Comparison of ENCODE assay signal across 8 cellular contexts in genomic region chr1:163320891-163321290, GRCh38. TPM values are rescaled to one million over a fixed set of nuclear protein-coding genes. Genes with fewer than 3 reads are reported as not detected.
A peak's percentile ranks its signal among the peaks of the same experiment; 100 is the strongest.
DNase-seq lines count a peak whose midpoint lies in the region; ATAC-seq, FAIRE-seq and TF ChIP-seq lines count a peak whose summit lies in the region.

No MANE protein-coding gene starts in this region.

- H3K9me3 ChIP-seq in Peyer's patch = no peaks in the 10 kb centered on the region
- H3K9me3 ChIP-seq in esophagus (ENCODE audit: control insufficient read depth in 2 of 2, insufficient read depth in 1 of 2, low read depth in 1 of 2, low read length in 1 of 2) = no peaks in the 10 kb centered on the region
- no peaks in the 10 kb centered on the region for H3K9me3 ChIP-seq in pancreas

- H3K27me3 ChIP-seq in Peyer's patch = no peaks in the 10 kb centered on the region
- H3K27me3 ChIP-seq in esophagus (ENCODE audit: control insufficient read depth in 1 of 2, insufficient read depth in 2 of 2, low read length in 2 of 2) = no peaks in the 10 kb centered on the region
- H3K27me3 ChIP-seq in pancreas = no peaks in the 10 kb centered on the region

- peak overlapping the region in 3 of 4 donors; percentile 56 to 69 (median 60) for H3K27ac ChIP-seq in Peyer's patch
- H3K27ac ChIP-seq in esophagus (ENCODE audit: low read depth in 2 of 2, low read length in 1 of 2) = no peak overlapping the region
- H3K27ac ChIP-seq in pancreas = peak overlapping the region in 1 of 4 donors; percentile 29

- H3K4me3 ChIP-seq in Peyer's patch (peak overlapping the region; percentile 52 to 75 (median 64)), esophagus (ENCODE audit: low read depth in 1 of 2, low read length in 2 of 2) (peak overlapping the region; percentile 72 to 94), pancreas (peak overlapping the region; percentile 38 to 63 (median 53))

- H3K4me1 ChIP-seq in Peyer's patch (peaks cover 0 to 6% (median 0%) of the 10 kb centered on the region in 4 donors), esophagus (ENCODE audit: control insufficient read depth in 2 of 2, insufficient read depth in 2 of 2, low read length in 1 of 2) (peaks cover 0 to 1% of the 10 kb centered on the region in 2 donors), pancreas (peaks cover 0 to 12% (median 5%) of the 10 kb centered on the region in 3 donors)

- intact Hi-C loops in pancreas (cut with DNase I) = no loop called here
- intact Hi-C loops in posterior vena cava (cut with DNase I) = no loop called here

- DNase-seq in EH (ENCODE audit: low read depth) = peak; percentile 24
- DNase-seq in Peyer's patch = no peak
- no peak for DNase-seq in pancreas
- no peak for DNase-seq in NCI-H1436 (lab: John Stamatoyannopoulos, UW)
- DNase-seq in GM12891 (ENCODE audit: insufficient read length, low spot score) = no peak
- DNase-seq in RCC 7860 (ENCODE audit: low spot score) = no peak
- no peak for DNase-seq in posterior vena cava (ENCODE audit: low spot score)

- FAIRE-seq in pancreas (lab: Jason Lieb, UNC) (no peak), GM12891 (lab: Jason Lieb, UNC) (no peak), RCC 7860 (lab: Jason Lieb, UNC) (no peak)

- ATAC-seq in pancreas = no peak

- 38 to 39% methylated on average over 3 of the region's 3 CpGs for WGBS in esophagus, 2 donors
- 30% methylated on average over 3 of the region's 3 CpGs for WGBS in pancreas, 2 donors

- TF ChIP-seq POLR2A in Peyer's patch (IDR thresholded peaks at IDR 0.05) (no peak), GM12891 (IDR thresholded peaks at IDR 0.05; ENCODE audit: low read depth, low read length) (no peak)

- peaks cover 0 to 10% (median 0%) of the 10 kb centered on the region in 3 donors for H3K36me3 ChIP-seq in Peyer's patch
- H3K36me3 ChIP-seq in esophagus (ENCODE audit: control insufficient read depth in 2 of 2, insufficient read depth in 2 of 2, low read length in 1 of 2) = peaks cover 0 to 6% of the 10 kb centered on the region in 2 donors
- H3K36me3 ChIP-seq in pancreas = no peaks in the 10 kb centered on the region

- TF ChIP-seq CTCF in Peyer's patch (IDR thresholded peaks at IDR 0.05) (no peak), pancreas (IDR thresholded peaks at IDR 0.05) (no peak)

TF ChIP-seq in GM12891, 5 proteins besides CTCF, POLR2A, EP300 and RAD21:
- TF ChIP-seq POLR2AphosphoS5 (IDR thresholded peaks at IDR 0.05; ENCODE audit: low read depth, low read length) (no peak), TAF1 (IDR thresholded peaks at IDR 0.05; ENCODE audit: low read depth, low read length) (no peak), PAX5 (IDR thresholded peaks at IDR 0.05; ENCODE audit: insufficient read depth, low read length, severe bottlenecking) (no peak), POU2F2 (IDR thresholded peaks at IDR 0.05; ENCODE audit: low read depth, low read length) (no peak), SPI1 (IDR thresholded peaks at IDR 0.05; ENCODE audit: low read depth, low read length) (no peak)

RNA-seq across cellular contexts. Expression of gene NUF2, which starts 0.9 kb away (rescaled TPM):
- 10 to 100 TPM in 1 of 4 donors, 1 to 10 TPM in 3; 1.1 to 31.4 (median 3.9) TPM for total RNA-seq in Peyer's patch
- 1 to 10 TPM; 8.3 to 9.5 TPM for polyA plus RNA-seq in esophagus
- total RNA-seq in pancreas = under 1 TPM in 4 of 6 donors, not detected in 2; 0.17 to 0.49 (median 0.24) TPM
- polyA plus RNA-seq in pancreas = under 1 TPM; 0.42 to 0.54 TPM
- polyA plus RNA-seq in GM12891 (2012; ENCODE audit: low read depth, missing spikeins) = 21.8 TPM
- under 1 TPM; 0.56 to 0.57 TPM for total RNA-seq in posterior vena cava

Comparison
In these comparisons a context has a peak if more than half of its experiments do, and no peak if none do; other contexts are left out.
1. H3K27ac ChIP-seq: peak in Peyer's patch (3 of 4); none in esophagus (0 of 2).
2. Peak in every context shown above with its lines, with median percentiles within 50 percentile points of each other: H3K4me3 ChIP-seq.